1 cellular context compared by ENCODE assay signal in genomic region chr10:86649471-86650150, GRCh38.
TF ChIP-seq lines count a peak whose summit lies in the region.

No MANE protein-coding gene starts in this region.

TF ChIP-seq in H1, 55 proteins besides CTCF, POLR2A, EP300 and RAD21:
- TF ChIP-seq, protein P1, sequence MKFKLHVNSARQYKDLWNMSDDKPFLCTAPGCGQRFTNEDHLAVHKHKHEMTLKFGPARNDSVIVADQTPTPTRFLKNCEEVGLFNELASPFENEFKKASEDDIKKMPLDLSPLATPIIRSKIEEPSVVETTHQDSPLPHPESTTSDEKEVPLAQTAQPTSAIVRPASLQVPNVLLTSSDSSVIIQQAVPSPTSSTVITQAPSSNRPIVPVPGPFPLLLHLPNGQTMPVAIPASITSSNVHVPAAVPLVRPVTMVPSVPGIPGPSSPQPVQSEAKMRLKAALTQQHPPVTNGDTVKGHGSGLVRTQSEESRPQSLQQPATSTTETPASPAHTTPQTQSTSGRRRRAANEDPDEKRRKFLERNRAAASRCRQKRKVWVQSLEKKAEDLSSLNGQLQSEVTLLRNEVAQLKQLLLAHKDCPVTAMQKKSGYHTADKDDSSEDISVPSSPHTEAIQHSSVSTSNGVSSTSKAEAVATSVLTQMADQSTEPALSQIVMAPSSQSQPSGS (IDR thresholded peaks at IDR 0.05; ENCODE audit: low read length): no peak
- TF ChIP-seq MAX (IDR thresholded peaks at IDR 0.05): 0 out of 2 replicates have a peak, but pooled peaks have one; percentile 33
